In the genomic region with DNA sequence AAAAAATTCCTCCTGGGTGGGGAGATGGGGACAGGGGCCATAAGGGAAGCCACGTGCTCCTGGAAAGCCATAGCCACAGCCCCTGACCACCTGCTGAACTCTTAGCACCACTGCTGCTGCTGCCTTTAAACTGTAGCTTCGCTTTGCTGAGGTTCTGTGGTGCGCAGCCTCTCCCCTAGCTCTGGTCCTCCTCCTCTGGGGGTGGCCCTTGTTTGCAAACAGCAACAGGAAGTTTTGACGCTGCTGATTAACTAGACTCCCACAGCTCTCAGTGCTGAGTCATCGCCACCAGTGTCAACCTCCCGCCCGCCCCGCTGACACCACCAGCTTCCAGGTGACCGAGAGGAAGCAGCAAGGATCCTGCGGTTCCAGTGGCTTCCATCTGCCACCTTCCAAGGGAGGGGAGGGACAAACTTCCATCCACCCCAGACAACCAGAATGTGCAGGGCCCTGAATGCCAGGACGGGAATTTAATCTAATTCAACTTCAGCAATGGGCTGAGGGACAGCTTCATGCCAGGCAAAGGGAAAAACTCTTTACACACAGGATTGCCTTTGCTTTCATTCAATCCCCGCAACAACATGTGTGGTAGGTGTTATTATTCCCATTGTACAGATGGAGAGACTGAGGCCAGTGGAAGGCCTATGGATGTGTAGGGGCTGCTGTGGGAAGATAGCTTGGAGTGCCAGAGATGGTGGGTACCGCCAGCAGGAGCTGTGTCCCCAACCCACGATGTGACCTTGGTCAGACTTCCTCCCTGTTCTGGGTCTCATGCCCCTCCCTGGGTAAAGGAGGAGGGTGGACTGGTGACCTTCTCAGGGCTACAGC, we compare ENCODE assay signal across 8 cellular contexts. TPM values are rescaled to one million over a fixed set of nuclear protein-coding genes. Genes with fewer than 3 reads are reported as not detected.
DNase-seq lines count a peak whose midpoint lies in the region; ATAC-seq and TF ChIP-seq lines count a peak whose summit lies in the region.

No MANE protein-coding gene starts in this region.

- H3K4me3 Mint-ChIP-seq in activated CD8-positive, alpha-beta T cell treated with anti-CD3 and anti-CD28 coated beads, Interleukin-2, amount 10 ng/mL, durations not matched to agents 7 days and 5 days = no peak overlapping the region

- DNase-seq in NCI-H2227 (lab: John Stamatoyannopoulos, UW; ENCODE audit: unreplicated experiment) (peak; percentile 30), NCI-H2227 treated with DMSO at 0.1 percent for 48 hours (lab: John Stamatoyannopoulos, UW) (no peak), NCI-H2107 treated with DMSO at 0.1 percent for 48 hours (lab: John Stamatoyannopoulos, UW; ENCODE audit: unreplicated experiment) (peak; percentile 81), erythroblast (lab: John Stamatoyannopoulos, UW) (peak; percentile 90 to 93), omental fat pad (ENCODE audit: low spot score) (peak; percentile 57), tibial nerve (ENCODE audit: low spot score in 2 of 2) (peak; percentile 35 to 56)
- peak; percentile 89 for DNase-seq in activated CD8-positive, alpha-beta T cell treated with anti-CD3 and anti-CD28 coated beads, Interleukin-2, amount 10 ng/mL, durations not matched to agents 7 days and 5 days

- H3K27ac Mint-ChIP-seq in activated CD8-positive, alpha-beta T cell treated with anti-CD3 and anti-CD28 coated beads, Interleukin-2, amount 10 ng/mL, durations not matched to agents 7 days and 5 days = peak overlapping the region; percentile 67

- peaks cover 22% of the 10 kb centered on the region for H3K27me3 Mint-ChIP-seq in activated CD8-positive, alpha-beta T cell treated with anti-CD3 and anti-CD28 coated beads, Interleukin-2, amount 10 ng/mL, durations not matched to agents 7 days and 5 days (ENCODE audit: low read depth)

- TF ChIP-seq POLR2A in erythroblast (IDR thresholded peaks at IDR 0.05; ENCODE audit: low read length) (peak; percentile 63), tibial nerve (IDR thresholded peaks at IDR 0.05) (no peak)

- peaks cover 37% of the 10 kb centered on the region for H3K4me1 Mint-ChIP-seq in activated CD8-positive, alpha-beta T cell treated with anti-CD3 and anti-CD28 coated beads, Interleukin-2, amount 10 ng/mL, durations not matched to agents 7 days and 5 days (ENCODE audit: low read depth)

- WGBS in tibial nerve, 2 donors = 39 to 51% methylated on average over 9 to 14 of the region's 14 CpGs

- peak overlapping the region in 2 of 4 donors; percentile 9 to 31 for H3K27ac ChIP-seq in tibial nerve

- CTCF ChIA-PET in activated CD8-positive, alpha-beta T cell treated with anti-CD3 and anti-CD28 coated beads, Interleukin-2, amount 10 ng/mL, durations not matched to agents 7 days and 5 days (lab: Charles Lee) = interaction anchor here (0.8 to 1.1 kb wide), 3 partner anchors 11 to 287 kb away, joined by 3 to 5 read pairs (median 3); a partner anchor contains a TSS

- H3K4me3 ChIP-seq in tibial nerve = no peak overlapping the region

- POLR2A ChIA-PET in activated CD8-positive, alpha-beta T cell treated with anti-CD3 and anti-CD28 coated beads, Interleukin-2, amount 10 ng/mL, durations not matched to agents 7 days and 5 days (lab: Charles Lee) = interaction anchor here (1.0 kb wide), 1 partner anchor 11 kb away, joined by 3 read pairs; no protein-coding TSS in a partner anchor

- peak in 1 of 2 donors; percentile 25 for TF ChIP-seq EP300 in tibial nerve (IDR thresholded peaks at IDR 0.05)

- H3K36me3 ChIP-seq in tibial nerve = no peaks in the 10 kb centered on the region

- TF ChIP-seq CTCF in omental fat pad (IDR thresholded peaks at IDR 0.05) (no peak), tibial nerve (IDR thresholded peaks at IDR 0.05) (no peak)

- H3K36me3 Mint-ChIP-seq in activated CD8-positive, alpha-beta T cell treated with anti-CD3 and anti-CD28 coated beads, Interleukin-2, amount 10 ng/mL, durations not matched to agents 7 days and 5 days (ENCODE audit: low read depth) = no peaks in the 10 kb centered on the region

- H3K27me3 ChIP-seq in tibial nerve = no peaks in the 10 kb centered on the region

- ATAC-seq in HG02840 (IDR thresholded peaks at IDR 0.05; ENCODE audit: low FRiP score, unreplicated experiment) (peak; percentile 96), omental fat pad (ENCODE audit: low FRiP score) (peak; percentile 38)
- ATAC-seq in activated CD8-positive, alpha-beta T cell treated with anti-CD3 and anti-CD28 coated beads, Interleukin-2, amount 10 ng/mL, durations not matched to agents 7 days and 5 days = peak; percentile 98

- H3K4me1 ChIP-seq in tibial nerve = peaks cover 0 to 31% (median 15%) of the 10 kb centered on the region in 4 donors

- H3K9me3 Mint-ChIP-seq in activated CD8-positive, alpha-beta T cell treated with anti-CD3 and anti-CD28 coated beads, Interleukin-2, amount 10 ng/mL, durations not matched to agents 7 days and 5 days (ENCODE audit: insufficient read depth) = no peaks in the 10 kb centered on the region

- no peaks in the 10 kb centered on the region for H3K9me3 ChIP-seq in tibial nerve

RNA-seq across cellular contexts. Expression of a gene that starts 8.1 kb away (rescaled TPM):
- under 1 TPM in 1 of 2 experiments, not detected in 1; 0.53 TPM for total RNA-seq in activated CD8-positive, alpha-beta T cell treated with anti-CD3 and anti-CD28 coated beads, Interleukin-2, amount 10 ng/mL, durations not matched to agents 7 days and 5 days
- total RNA-seq in omental fat pad (10 to 100 TPM; 41.5 to 96.9 (median 58.9) TPM), tibial nerve (10 to 100 TPM; 50.9 to 87.0 (median 60.2) TPM)

Comparison
In these comparisons a context has a peak if more than half of its experiments do, and no peak if none do; other contexts are left out.
1. ATAC-seq: peak in every context shown above with its lines; median percentile 98 in activated CD8-positive, alpha-beta T cell treated with anti-CD3 and anti-CD28 coated beads, Interleukin-2, amount 10 ng/mL, durations not matched to agents 7 days and 5 days; 96 in HG02840; 38 in omental fat pad.
2. RNA of a gene that starts 8.1 kb away (total RNA-seq): 50.9 to 87.0 TPM in tibial nerve and 41.5 to 96.9 TPM in omental fat pad; 0.53 TPM in activated CD8-positive, alpha-beta T cell treated with anti-CD3 and anti-CD28 coated beads, Interleukin-2, amount 10 ng/mL, durations not matched to agents 7 days and 5 days; every median in the first group is over 10 times any median in the second.